Comparison of ENCODE assay signal across 9 cellular contexts in the genomic region with DNA sequence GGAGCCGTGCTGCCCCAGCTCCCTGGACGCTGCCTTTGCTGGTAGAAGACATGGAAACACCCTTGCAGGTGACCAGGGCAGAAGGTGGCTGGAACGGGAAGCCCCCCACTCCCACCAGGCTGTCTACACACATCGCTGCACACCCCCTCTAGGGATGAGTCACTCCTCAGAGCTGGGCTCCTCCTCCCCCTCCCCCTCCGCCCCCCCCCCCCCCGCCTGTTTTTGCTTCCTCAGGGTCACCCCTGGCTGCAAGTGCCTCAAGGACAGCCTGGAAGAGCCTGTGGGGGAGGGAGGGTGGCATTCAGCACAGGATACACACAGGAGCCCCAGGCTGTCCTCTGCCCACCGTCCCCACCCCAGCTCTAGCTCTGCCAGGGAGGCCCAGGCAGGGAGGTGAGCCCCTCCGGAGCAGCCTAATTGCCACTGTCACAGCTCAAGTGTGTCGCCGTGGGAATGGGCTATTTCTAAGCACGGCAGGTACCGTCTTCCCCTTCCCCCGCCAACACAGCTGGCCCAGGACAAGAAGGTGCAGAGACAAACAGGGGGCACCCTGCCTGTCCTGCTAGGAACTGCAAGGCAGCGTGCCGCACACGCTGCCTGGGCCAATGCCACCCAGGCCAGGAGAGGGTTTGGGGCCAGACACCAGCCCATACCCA. TPM values are rescaled to one million over a fixed set of nuclear protein-coding genes. Genes with fewer than 3 reads are reported as not detected.
A peak's percentile ranks its signal among the peaks of the same experiment; 100 is the strongest.
DNase-seq lines count a peak whose midpoint lies in the region; ATAC-seq, FAIRE-seq and TF ChIP-seq lines count a peak whose summit lies in the region.
"Had no signal": no experiment of that assay in that cellular context is flagged by ENCODE, and none has a peak within 500 bp of the region (broad histone marks: within the 10 kb centered on the region; RNA-seq: fewer than 3 reads in every experiment).

No MANE protein-coding gene starts in this region.

- peak; percentile 28 for TF ChIP-seq CTCF in D721Med (IDR thresholded peaks at IDR 0.05; ENCODE audit: insufficient read depth, missing control alignments)
- TF ChIP-seq CTCF in K562 (IDR thresholded peaks at IDR 0.05 in 2 of 3, conservative IDR thresholded peaks at IDR 0.05 in 1 of 3; ENCODE audit: insufficient read depth in 2 of 3, low read depth in 1 of 3, low read length in 3 of 3), result peak; percentile 17 to 32 (median 21); a peak in 3 of 6 replicates
- TF ChIP-seq CTCF in mesothelial cell of epicardium (IDR thresholded peaks at IDR 0.05; ENCODE audit: unreplicated experiment), result no peak

- no peak for TF ChIP-seq EP300 in K562 (IDR thresholded peaks at IDR 0.05; ENCODE audit: low read length)

- peak overlapping the region; percentile 61 for H3K4me2 ChIP-seq in K562 (ENCODE audit: insufficient read depth, low read length)

- H3K79me2 ChIP-seq in K562 (ENCODE audit: control insufficient read depth, insufficient read depth, low read length), result no peaks in the 10 kb centered on the region; the same call in 2 of the 3 replicates

- intact Hi-C loops in K562 (cut with micrococcal nuclease), result no loop called here

- H3K27ac ChIP-seq in HUES6 (ENCODE audit: low read depth, low read length) (no peak overlapping the region), K562 (ENCODE audit: extremely low read depth, low read depth, low read length) (peak overlapping the region; percentile 38; the same call in 2 of the 3 replicates)

- peaks cover 7% of the 10 kb centered on the region for H3K4me1 Mint-ChIP-seq in mesothelial cell of epicardium

- FAIRE-seq in D721Med (lab: Jason Lieb, UNC), result no peak
- peak; percentile 79 for FAIRE-seq in K562 (lab: Jason Lieb, UNC)

- peaks cover 17% of the 10 kb centered on the region for H3K4me1 ChIP-seq in HUES6 (ENCODE audit: control insufficient read depth, insufficient read depth, low read length)
- peaks cover 20 to 70% of the 10 kb centered on the region in 2 experiments; a peak in 4 of 5 replicates for H3K4me1 ChIP-seq in K562 (replicated peaks in 1 of 2; ENCODE audit: control insufficient read depth in 2 of 2, insufficient read depth in 2 of 2, low read length in 2 of 2)

- POLR2A ChIA-PET in K562 (lab: Yijun Ruan, JAX), result interaction anchor here (0.6 to 2.2 kb wide), 8 partner anchors 9 to 428 kb away, joined by 3 to 13 read pairs (median 4); no protein-coding TSS in a partner anchor

- H3K27ac Mint-ChIP-seq in mesothelial cell of epicardium, result no peak overlapping the region

- H3K36me3 ChIP-seq in HUES6 (ENCODE audit: control insufficient read depth, insufficient read depth, low read length) (no peaks in the 10 kb centered on the region), K562 (ENCODE audit: control insufficient read depth, insufficient read depth, low read length) (no peaks in the 10 kb centered on the region)

- no peaks in the 10 kb centered on the region for H3K9me3 ChIP-seq in HUES6 (ENCODE audit: control insufficient read depth, insufficient read depth, low read depth, low read length)
- H3K9me3 ChIP-seq in K562 (replicated peaks; ENCODE audit: control insufficient read depth, insufficient read depth, low read depth, low read length), result no peaks in the 10 kb centered on the region

- no peak overlapping the region for H3K9ac ChIP-seq in HUES6 (ENCODE audit: low read length)
- H3K9ac ChIP-seq in K562 (ENCODE audit: insufficient read depth in 1 of 2, low read depth in 2 of 2, low read length in 2 of 2), result peak overlapping the region; percentile 49 to 89; a peak in 3 of 4 replicates

- no peaks in the 10 kb centered on the region for H3K9me3 Mint-ChIP-seq in mesothelial cell of epicardium

- H3K9me1 ChIP-seq in K562 (ENCODE audit: control insufficient read depth, insufficient read depth, low read length), result no peaks in the 10 kb centered on the region

- no peak for TF ChIP-seq POLR2A in K562 (conservative IDR thresholded peaks at IDR 0.05)

- no TSS peak for BruUV-seq in K562 (replicated peaks; lab: Mats Ljungman, UMichigan)

- no peaks in the 10 kb centered on the region; the same call in 1 of the 2 replicates for H4K20me1 ChIP-seq in K562 (replicated peaks; ENCODE audit: control insufficient read depth, insufficient read depth, low read length)

- in situ Hi-C loops in K562 (cut with MboI), result no loop called here

- no peak for TF ChIP-seq RAD21 in K562 (CRISPR knock-in tag; conservative IDR thresholded peaks at IDR 0.05 in 1 of 2, IDR thresholded peaks at IDR 0.05 in 1 of 2)

- H3K27me3 ChIP-seq in HUES6 (ENCODE audit: control insufficient read depth, insufficient read depth, low read length) (peaks cover 73% of the 10 kb centered on the region), K562 (ENCODE audit: control insufficient read depth in 2 of 2, insufficient read depth in 2 of 2, low read length in 2 of 2) (no peaks in the 10 kb centered on the region)

- peak overlapping the region; percentile 33 for H3K4me3 Mint-ChIP-seq in mesothelial cell of epicardium

- H3K4me3 ChIP-seq in HUES6 (ENCODE audit: low read depth, low read length) (peak overlapping the region; percentile 37; the same call in 1 of the 2 replicates), K562 (no peak overlapping the region)

- H2AFZ ChIP-seq in K562 (ENCODE audit: low read depth, low read length), result peak overlapping the region; percentile 75

- CTCF ChIA-PET in K562 (lab: Yijun Ruan, JAX; ENCODE audit: low intra/inter-chr PET ratio), result no interaction called here

- no peaks in the 10 kb centered on the region for H3K36me3 Mint-ChIP-seq in mesothelial cell of epicardium

- peak; percentile 72 for ATAC-seq in K562
- ATAC-seq in HG02973 (IDR thresholded peaks at IDR 0.05; ENCODE audit: unreplicated experiment), result no peak
- ATAC-seq in GM18520 (IDR thresholded peaks at IDR 0.05; ENCODE audit: unreplicated experiment), result no peak

- peaks cover 42% of the 10 kb centered on the region for H3K27me3 Mint-ChIP-seq in mesothelial cell of epicardium (ENCODE audit: low read depth)

- 20% methylated on average over 13 of the region's 16 CpGs for WGBS in K562 (ENCODE audit: insufficient coverage, low coverage, missing lambda C conversion rate)

- no peak for DNase-seq in D721Med (ENCODE audit: insufficient read length, low spot score)
- DNase-seq in K562 (ENCODE audit: extremely low read depth in 1 of 4, low spot score in 3 of 4), result peak; percentile 70 to 91 (median 90)
- no peak for DNase-seq in mesothelial cell of epicardium (ENCODE audit: low spot score in 2 of 2, unreplicated experiment in 2 of 2)
- no peak for DNase-seq in anterior cingulate cortex (lab: John Stamatoyannopoulos, UW)
- DNase-seq in HCEC 1CT, result no peak
- DNase-seq: NCI-H1048 had no signal

RNA-seq across cellular contexts. Expression of a gene that starts 2.5 kb away (rescaled TPM):
- 0.83 and 3.0 TPM in 2 replicates for total RNA-seq in K562 (2011; cell fraction: chromatin; rRNA removed; ENCODE audit: low replicate concordance)
- 3.7 and 4.7 TPM in 2 replicates for total RNA-seq in K562 (2011; cell fraction: nucleolus; rRNA removed)
- 2.1 and 4.0 TPM in 2 replicates for total RNA-seq in K562 (2011; cell fraction: nucleoplasm; rRNA removed)
- 2.2 and 3.1 TPM in 2 replicates for total RNA-seq in K562 (2014; rRNA removed)
- total RNA-seq in K562 (2014; rRNA removed; fragmentation: Illumina TruSeq; extraction: Trizol), result 0.29 TPM in 1 of 2 replicates, not detected in the other
- 2.9 and 3.8 TPM in 2 replicates for total RNA-seq in K562 (2015; rRNA removed; fragmentation: Illumina TruSeq; extraction: Trizol)
- total RNA-seq in K562 (2021), result 6.3 and 7.7 TPM in 2 replicates
- 1.4 and 2.3 TPM in 2 replicates for polyA plus RNA-seq in K562 (2011; rRNA removed)
- polyA plus RNA-seq in K562 (2011; cell fraction: cytosol; rRNA removed), result 4.3 and 18.6 TPM in 2 replicates
- 2.5 and 5.4 TPM in 2 replicates for polyA plus RNA-seq in K562 (2011; cell fraction: nucleus; rRNA removed)
- polyA plus RNA-seq in K562 (2012), result 6.7 and 7.8 TPM in 2 replicates
- polyA plus RNA-seq in K562 (2014; fragmentation: Illumina TruSeq; extraction: Trizol), result 1.6 and 4.4 TPM in 2 replicates
- polyA plus RNA-seq in K562 (2014; fragmentation: Nextera tagmentation; extraction: Ambion mirVana), result under 1 TPM; 0.08 to 0.11 TPM
- 3.2 and 5.5 TPM in 2 replicates for polyA plus RNA-seq in K562 (2014; rRNA removed)
- 0.45 and 1.0 TPM in 2 replicates for polyA minus RNA-seq in K562 (2011; rRNA and poly(A)+ RNA removed)
- 7.0 and 9.5 TPM in 2 replicates for polyA minus RNA-seq in K562 (2011; cell fraction: cytosol; rRNA and poly(A)+ RNA removed)
- 2.7 and 3.0 TPM in 2 replicates for polyA minus RNA-seq in K562 (2011; cell fraction: nucleus; rRNA and poly(A)+ RNA removed)
- 5.4 to 6.2 TPM (median 5.4 TPM) in 3 replicates for total RNA-seq in mesothelial cell of epicardium

RNA-seq across cellular contexts. Expression of a gene that starts 17.9 kb away (rescaled TPM):
- 59.7 and 195 TPM in 2 replicates for total RNA-seq in K562 (2011; cell fraction: chromatin; rRNA removed; ENCODE audit: low replicate concordance)
- total RNA-seq in K562 (2011; cell fraction: nucleolus; rRNA removed), result 141 and 146 TPM in 2 replicates
- total RNA-seq in K562 (2011; cell fraction: nucleoplasm; rRNA removed), result 57.8 and 65.2 TPM in 2 replicates
- total RNA-seq in K562 (2014; rRNA removed) (13.1 and 18.6 TPM in 2 replicates), K562 (2014; rRNA removed; fragmentation: Illumina TruSeq; extraction: Trizol) (0.48 and 0.62 TPM in 2 replicates), K562 (2015; rRNA removed; fragmentation: Illumina TruSeq; extraction: Trizol) (3.1 and 4.9 TPM in 2 replicates), K562 (2021) (17.0 and 17.2 TPM in 2 replicates), mesothelial cell of epicardium (110 to 117 TPM (median 112 TPM) in 3 replicates)
- polyA plus RNA-seq in K562 (2011; rRNA removed) (6.6 and 10.1 TPM in 2 replicates), K562 (2014; fragmentation: Illumina TruSeq; extraction: Trizol) (0.80 and 1.4 TPM in 2 replicates), K562 (2014; fragmentation: Nextera tagmentation; extraction: Ambion mirVana) (under 1 TPM in 1 of 2 experiments, not detected in 1; 0.04 TPM), K562 (2014; rRNA removed) (12.0 and 16.8 TPM in 2 replicates)
- 9.9 and 25.0 TPM in 2 replicates for polyA plus RNA-seq in K562 (2011; cell fraction: cytosol; rRNA removed)
- polyA plus RNA-seq in K562 (2011; cell fraction: nucleus; rRNA removed), result 105 and 181 TPM in 2 replicates
- polyA plus RNA-seq in K562 (2012), result 16.8 and 55.2 TPM in 2 replicates
- polyA minus RNA-seq in K562 (2011; rRNA and poly(A)+ RNA removed), result 4.4 and 5.2 TPM in 2 replicates
- polyA minus RNA-seq in K562 (2011; cell fraction: cytosol; rRNA and poly(A)+ RNA removed), result 7.8 and 14.8 TPM in 2 replicates
- 40.3 and 45.4 TPM in 2 replicates for polyA minus RNA-seq in K562 (2011; cell fraction: nucleus; rRNA and poly(A)+ RNA removed)

RNA-seq across cellular contexts. Expression of a gene that starts 22.7 kb away (rescaled TPM):
- 158 and 318 TPM in 2 replicates for total RNA-seq in K562 (2011; cell fraction: chromatin; rRNA removed; ENCODE audit: low replicate concordance)
- 177 TPM in 2 replicates for total RNA-seq in K562 (2011; cell fraction: nucleolus; rRNA removed)
- 165 and 176 TPM in 2 replicates for total RNA-seq in K562 (2011; cell fraction: nucleoplasm; rRNA removed)
- total RNA-seq in K562 (2014; rRNA removed), result 157 and 175 TPM in 2 replicates
- total RNA-seq in K562 (2014; rRNA removed; fragmentation: Illumina TruSeq; extraction: Trizol), result 75.3 and 77.6 TPM in 2 replicates
- total RNA-seq in K562 (2015; rRNA removed; fragmentation: Illumina TruSeq; extraction: Trizol), result 79.3 and 80.4 TPM in 2 replicates
- 185 and 187 TPM in 2 replicates for total RNA-seq in K562 (2021)
- polyA plus RNA-seq in K562 (2011; rRNA removed), result 77.5 and 94.6 TPM in 2 replicates
- polyA plus RNA-seq in K562 (2011; cell fraction: cytosol; rRNA removed), result 108 and 136 TPM in 2 replicates
- polyA plus RNA-seq in K562 (2011; cell fraction: nucleus; rRNA removed), result 118 and 152 TPM in 2 replicates
- polyA plus RNA-seq in K562 (2012), result 185 and 187 TPM in 2 replicates
- 184 and 187 TPM in 2 replicates for polyA plus RNA-seq in K562 (2014; fragmentation: Illumina TruSeq; extraction: Trizol)
- 10 to 100 TPM; 70.8 to 90.8 TPM for polyA plus RNA-seq in K562 (2014; fragmentation: Nextera tagmentation; extraction: Ambion mirVana)
- polyA plus RNA-seq in K562 (2014; rRNA removed), result 201 and 217 TPM in 2 replicates
- polyA minus RNA-seq in K562 (2011; rRNA and poly(A)+ RNA removed), result 79.6 and 115 TPM in 2 replicates
- 73.7 and 101 TPM in 2 replicates for polyA minus RNA-seq in K562 (2011; cell fraction: cytosol; rRNA and poly(A)+ RNA removed)
- 42.8 and 44.6 TPM in 2 replicates for polyA minus RNA-seq in K562 (2011; cell fraction: nucleus; rRNA and poly(A)+ RNA removed)
- 97.2 to 98.8 TPM (median 97.4 TPM) in 3 replicates for total RNA-seq in mesothelial cell of epicardium

RNA-seq across cellular contexts. Expression of a gene that starts 34.6 kb away (rescaled TPM):
- 1.7 and 4.4 TPM in 2 replicates for total RNA-seq in K562 (2011; cell fraction: chromatin; rRNA removed; ENCODE audit: low replicate concordance)
- 4.9 and 5.5 TPM in 2 replicates for total RNA-seq in K562 (2011; cell fraction: nucleolus; rRNA removed)
- total RNA-seq in K562 (2011; cell fraction: nucleoplasm; rRNA removed), result 1.3 and 2.1 TPM in 2 replicates
- total RNA-seq in K562 (2014; rRNA removed), result 0.65 and 1.2 TPM in 2 replicates
- not detected in 2 replicates for total RNA-seq in K562 (2014; rRNA removed; fragmentation: Illumina TruSeq; extraction: Trizol)
- not detected in 2 replicates for total RNA-seq in K562 (2015; rRNA removed; fragmentation: Illumina TruSeq; extraction: Trizol)
- 0.38 and 1.3 TPM in 2 replicates for total RNA-seq in K562 (2021)
- 0.30 and 0.45 TPM in 2 replicates for polyA plus RNA-seq in K562 (2011; rRNA removed)
- 0.27 and 1.3 TPM in 2 replicates for polyA plus RNA-seq in K562 (2011; cell fraction: cytosol; rRNA removed)
- 2.7 and 9.6 TPM in 2 replicates for polyA plus RNA-seq in K562 (2011; cell fraction: nucleus; rRNA removed)
- 0.83 and 2.5 TPM in 2 replicates for polyA plus RNA-seq in K562 (2012)
- not detected in 2 replicates for polyA plus RNA-seq in K562 (2014; fragmentation: Illumina TruSeq; extraction: Trizol)
- polyA plus RNA-seq in K562 (2014; fragmentation: Nextera tagmentation; extraction: Ambion mirVana), result not detected
- polyA plus RNA-seq in K562 (2014; rRNA removed), result 0.28 and 0.80 TPM in 2 replicates
- polyA minus RNA-seq in K562 (2011; rRNA and poly(A)+ RNA removed), result not detected in 2 replicates
- polyA minus RNA-seq in K562 (2011; cell fraction: cytosol; rRNA and poly(A)+ RNA removed), result not detected in 2 replicates
- polyA minus RNA-seq in K562 (2011; cell fraction: nucleus; rRNA and poly(A)+ RNA removed), result 0.44 and 2.0 TPM in 2 replicates
- 63.8 to 70.3 TPM (median 65.4 TPM) in 3 replicates for total RNA-seq in mesothelial cell of epicardium

RNA-seq across cellular contexts. Expression of a gene that starts 57.0 kb away (rescaled TPM):
- total RNA-seq in K562 (2011; cell fraction: chromatin; rRNA removed; ENCODE audit: low replicate concordance), result 1.2 and 8.3 TPM in 2 replicates
- 5.3 and 6.0 TPM in 2 replicates for total RNA-seq in K562 (2011; cell fraction: nucleolus; rRNA removed)
- total RNA-seq in K562 (2011; cell fraction: nucleoplasm; rRNA removed), result 2.6 and 6.0 TPM in 2 replicates
- 0.78 TPM in 1 of 2 replicates, not detected in the other for total RNA-seq in K562 (2014; rRNA removed)
- not detected in 2 replicates for total RNA-seq in K562 (2014; rRNA removed; fragmentation: Illumina TruSeq; extraction: Trizol)
- 0.38 and 0.43 TPM in 2 replicates for total RNA-seq in K562 (2015; rRNA removed; fragmentation: Illumina TruSeq; extraction: Trizol)
- total RNA-seq in K562 (2021), result 1.3 and 2.0 TPM in 2 replicates
- polyA plus RNA-seq in K562 (2011; rRNA removed), result 0.24 TPM in 2 replicates
- 0.46 TPM in 1 of 2 replicates, not detected in the other for polyA plus RNA-seq in K562 (2011; cell fraction: cytosol; rRNA removed)
- polyA plus RNA-seq in K562 (2011; cell fraction: nucleus; rRNA removed), result 3.5 and 8.1 TPM in 2 replicates
- polyA plus RNA-seq in K562 (2012), result 1.1 and 3.2 TPM in 2 replicates
- not detected in 2 replicates for polyA plus RNA-seq in K562 (2014; fragmentation: Illumina TruSeq; extraction: Trizol)
- not detected for polyA plus RNA-seq in K562 (2014; fragmentation: Nextera tagmentation; extraction: Ambion mirVana)
- polyA plus RNA-seq in K562 (2014; rRNA removed), result 0.28 and 0.94 TPM in 2 replicates
- polyA minus RNA-seq in K562 (2011; rRNA and poly(A)+ RNA removed), result not detected in 2 replicates
- not detected in 2 replicates for polyA minus RNA-seq in K562 (2011; cell fraction: cytosol; rRNA and poly(A)+ RNA removed)
- polyA minus RNA-seq in K562 (2011; cell fraction: nucleus; rRNA and poly(A)+ RNA removed), result 0.56 and 0.67 TPM in 2 replicates
- 16.7 to 18.3 TPM (median 17.3 TPM) in 3 replicates for total RNA-seq in mesothelial cell of epicardium

Comparison
In these comparisons a context has a peak if more than half of its experiments do, and no peak if none do; other contexts are left out.
1. DNase-seq: peak in K562 (4 of 4); none in D721Med (single experiment), mesothelial cell of epicardium (0 of 2), anterior cingulate cortex (0 of 58) and HCEC 1CT (single experiment).